In the genomic region with DNA sequence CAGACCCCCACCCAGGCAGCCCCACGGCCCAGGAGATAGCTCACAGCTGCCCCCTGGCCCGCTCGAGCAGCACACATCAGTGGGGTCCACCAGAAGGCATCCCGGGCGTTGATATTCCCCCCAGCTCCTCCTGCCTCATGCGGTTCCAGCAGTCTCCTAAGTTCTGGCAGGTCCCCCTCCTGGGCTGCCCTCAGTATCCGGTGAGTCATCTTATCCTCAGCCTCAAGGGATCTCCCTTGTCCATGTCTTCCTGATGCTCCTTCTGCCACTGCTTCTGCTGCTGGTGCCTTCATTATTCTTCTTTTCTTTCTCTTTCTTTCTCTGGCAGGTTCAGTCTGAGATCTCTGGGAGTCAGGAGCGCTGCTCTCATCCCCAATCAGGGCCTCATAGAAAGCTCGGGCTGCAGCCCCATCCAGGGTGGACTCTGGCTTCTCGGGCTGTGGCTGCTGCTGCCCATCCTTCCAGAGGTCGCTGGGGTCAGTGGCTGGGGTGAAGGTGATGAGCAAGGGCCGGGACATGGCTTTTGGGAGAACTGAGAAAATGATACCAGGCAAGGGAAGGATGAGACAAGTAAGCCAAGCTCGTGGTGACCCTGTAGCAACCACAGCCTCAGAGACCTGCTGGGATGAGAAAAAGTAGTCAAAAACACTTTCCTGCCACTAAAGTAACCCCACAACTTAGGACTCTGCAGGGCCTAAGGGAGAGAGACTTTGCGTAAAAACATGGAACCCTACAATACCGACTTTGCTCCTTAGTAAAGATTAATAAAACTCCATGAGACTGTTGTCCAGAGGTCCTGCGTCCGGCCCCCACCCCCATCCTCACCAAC, we compare ENCODE assay signal across 8 cellular contexts.
DNase-seq lines count a peak whose midpoint lies in the region; ATAC-seq and TF ChIP-seq lines count a peak whose summit lies in the region.

No MANE protein-coding gene starts in this region.

- peaks cover 56% of the 10 kb centered on the region for H3K4me1 ChIP-seq in Loucy (ENCODE audit: insufficient read depth, low read length, poor library complexity, severe bottlenecking)

- peak; percentile 9 for DNase-seq in DMS79 (lab: John Stamatoyannopoulos, UW)
- peak; percentile 47 for DNase-seq in amniotic stem cell (lab: John Stamatoyannopoulos, UW)
- DNase-seq in iris pigment epithelial cell (ENCODE audit: low read depth), result peak; percentile 87
- DNase-seq in stimulated activated naive CD8-positive, alpha-beta T cell treated with anti-CD3 and anti-CD28 coated beads, Interleukin-15, amount 100 ng/mL, for 72 hours, result no peak
- no peak for DNase-seq in NCI-H146 treated with DMSO at 0.1 percent for 48 hours (lab: John Stamatoyannopoulos, UW; ENCODE audit: unreplicated experiment)

- H3K4me3 ChIP-seq in Loucy (ENCODE audit: low read length, poor library complexity, severe bottlenecking), result peak overlapping the region; percentile 88

- peak overlapping the region; percentile 95 for H3K4me2 ChIP-seq in Loucy (ENCODE audit: low read depth, low read length, poor library complexity, severe bottlenecking)

- no peaks in the 10 kb centered on the region for H3K27me3 ChIP-seq in Loucy (ENCODE audit: insufficient read depth, low read length, poor library complexity, severe bottlenecking)

- H4K20me1 ChIP-seq in Loucy (ENCODE audit: insufficient read depth, low read length, poor library complexity, severe bottlenecking), result peaks cover 23% of the 10 kb centered on the region

- peak overlapping the region; percentile 98 for H3K9ac ChIP-seq in Loucy (ENCODE audit: low read depth, low read length, poor library complexity, severe bottlenecking)

- peak overlapping the region; percentile 87 to 97 for H3K4me3 Mint-ChIP-seq in stimulated activated naive CD8-positive, alpha-beta T cell treated with anti-CD3 and anti-CD28 coated beads, Interleukin-15, amount 100 ng/mL, for 72 hours

- peaks cover 20% of the 10 kb centered on the region; the same call in 1 of the 2 replicates for H3K36me3 ChIP-seq in Loucy (ENCODE audit: insufficient read depth, low read length)

- no peaks in the 10 kb centered on the region for H3K27me3 Mint-ChIP-seq in stimulated activated naive CD8-positive, alpha-beta T cell treated with anti-CD3 and anti-CD28 coated beads, Interleukin-15, amount 100 ng/mL, for 72 hours

- H2AFZ ChIP-seq in Loucy (ENCODE audit: low read length), result peak overlapping the region; percentile 68; the same call in 1 of the 2 replicates

- peak overlapping the region; percentile 98 to 99 for H3K27ac Mint-ChIP-seq in stimulated activated naive CD8-positive, alpha-beta T cell treated with anti-CD3 and anti-CD28 coated beads, Interleukin-15, amount 100 ng/mL, for 72 hours

- no peak for ATAC-seq in stimulated activated naive CD8-positive, alpha-beta T cell treated with anti-CD3 and anti-CD28 coated beads, Interleukin-15, amount 100 ng/mL, for 72 hours
- ATAC-seq in GM21447 (IDR thresholded peaks at IDR 0.05; ENCODE audit: unreplicated experiment) (no peak), GM18858 (IDR thresholded peaks at IDR 0.05; ENCODE audit: unreplicated experiment) (no peak)

- no peaks in the 10 kb centered on the region for H3K9me3 Mint-ChIP-seq in stimulated activated naive CD8-positive, alpha-beta T cell treated with anti-CD3 and anti-CD28 coated beads, Interleukin-15, amount 100 ng/mL, for 72 hours

- H3K79me2 ChIP-seq in Loucy (ENCODE audit: insufficient read depth, low read length), result peaks cover 74% of the 10 kb centered on the region

- no peak; the same call in 1 of the 2 replicates for TF ChIP-seq CTCF in Loucy (conservative IDR thresholded peaks at IDR 0.05; ENCODE audit: low read length)

- H3K9me3 ChIP-seq in Loucy (ENCODE audit: insufficient read depth, low read depth, low read length), result no peaks in the 10 kb centered on the region

- no peaks in the 10 kb centered on the region for H3F3A ChIP-seq in Loucy (ENCODE audit: low read depth)

- no peaks in the 10 kb centered on the region for H3K9me2 ChIP-seq in Loucy (replicated peaks; ENCODE audit: low read depth, low read length)

- peaks cover 85% of the 10 kb centered on the region for H3K4me1 Mint-ChIP-seq in stimulated activated naive CD8-positive, alpha-beta T cell treated with anti-CD3 and anti-CD28 coated beads, Interleukin-15, amount 100 ng/mL, for 72 hours

Comparison
In these comparisons a context has a peak if more than half of its experiments do, and no peak if none do; other contexts are left out.
1. DNase-seq: peak in DMS79 (single experiment), amniotic stem cell (single experiment) and iris pigment epithelial cell (single experiment); none in stimulated activated naive CD8-positive, alpha-beta T cell treated with anti-CD3 and anti-CD28 coated beads, Interleukin-15, amount 100 ng/mL, for 72 hours (0 of 2) and NCI-H146 treated with DMSO at 0.1 percent for 48 hours (single experiment).